8 cellular contexts compared by ENCODE assay signal in genomic region chr2:42569883-42570282, GRCh38. TPM values are rescaled to one million over a fixed set of nuclear protein-coding genes. Genes with fewer than 3 reads are reported as not detected.
DNase-seq lines count a peak whose midpoint lies in the region; ATAC-seq and TF ChIP-seq lines count a peak whose summit lies in the region.

No MANE protein-coding gene starts in this region.

- H3K27ac Mint-ChIP-seq in Calu3 (ENCODE audit: unreplicated experiment) = peak overlapping the region; percentile 77
- peak overlapping the region; percentile 95 to 96 for H3K27ac Mint-ChIP-seq in effector memory CD8-positive, alpha-beta T cell

- H3K9me3 ChIP-seq in neuron (ENCODE audit: low read length) = no peaks in the 10 kb centered on the region

- H3K4me1 Mint-ChIP-seq in Calu3 (ENCODE audit: low read depth, unreplicated experiment) = peaks cover 21% of the 10 kb centered on the region
- H3K4me1 Mint-ChIP-seq in effector memory CD8-positive, alpha-beta T cell (ENCODE audit: low read depth in 2 of 2) = peaks cover 9 to 10% of the 10 kb centered on the region in 2 donors

- no peaks in the 10 kb centered on the region for H3K27me3 Mint-ChIP-seq in Calu3 (ENCODE audit: unreplicated experiment)
- H3K27me3 Mint-ChIP-seq in effector memory CD8-positive, alpha-beta T cell = no peaks in the 10 kb centered on the region

- H3K36me3 Mint-ChIP-seq in Calu3 (ENCODE audit: insufficient read depth, unreplicated experiment) = peaks cover 31% of the 10 kb centered on the region
- peaks cover 2% of the 10 kb centered on the region for H3K36me3 Mint-ChIP-seq in effector memory CD8-positive, alpha-beta T cell (ENCODE audit: insufficient read depth)

- no peak for DNase-seq in Calu3
- DNase-seq in NCI-H2227 (lab: John Stamatoyannopoulos, UW; ENCODE audit: unreplicated experiment) = peak; percentile 12
- no peak for DNase-seq in effector memory CD8-positive, alpha-beta T cell
- DNase-seq in SIG-M5 (lab: John Stamatoyannopoulos, UW) = no peak
- no peak for DNase-seq in NCI-H187 treated with DMSO at 0.1 percent for 48 hours (lab: John Stamatoyannopoulos, UW)
- DNase-seq in SKM-1 treated with dmso at 0.1 percent for 144 hours (lab: John Stamatoyannopoulos, UW; ENCODE audit: unreplicated experiment) = no peak

- H2AFZ ChIP-seq in neuron (ENCODE audit: low read depth, low read length) = no peak overlapping the region

- intact Hi-C loops in Calu3 (cut with micrococcal nuclease; ENCODE audit: unreplicated experiment) = no loop called here

- peaks cover 15% of the 10 kb centered on the region for H3K4me1 ChIP-seq in neuron (ENCODE audit: insufficient read depth, low read length)

- peak overlapping the region; percentile 71 for H3K4me3 ChIP-seq in neuron (ENCODE audit: low read length)

- no peaks in the 10 kb centered on the region for H3K27me3 ChIP-seq in neuron (ENCODE audit: insufficient read depth, low read length)

- peak overlapping the region; percentile 85 for H3K4me3 Mint-ChIP-seq in Calu3 (ENCODE audit: low read depth, unreplicated experiment)
- peak overlapping the region; percentile 89 to 91 for H3K4me3 Mint-ChIP-seq in effector memory CD8-positive, alpha-beta T cell

- no peak for TF ChIP-seq CTCF in Calu3 (IDR thresholded peaks at IDR 0.05; ENCODE audit: unreplicated experiment)

- no peaks in the 10 kb centered on the region for H3K9me3 Mint-ChIP-seq in Calu3 (ENCODE audit: low read depth, unreplicated experiment)
- no peaks in the 10 kb centered on the region for H3K9me3 Mint-ChIP-seq in effector memory CD8-positive, alpha-beta T cell

- BruUV-seq in Calu3 (replicated peaks; lab: Mats Ljungman, UMichigan) = no TSS peak

- no peak for ATAC-seq in effector memory CD8-positive, alpha-beta T cell (replicated peaks)
- ATAC-seq in esophagus mucosa = no peak

- peaks cover 14% of the 10 kb centered on the region for H3K36me3 ChIP-seq in neuron (ENCODE audit: insufficient read depth, low read length)

- CTCF ChIA-PET in Calu3 (lab: Charles Lee) = no interaction called here

RNA-seq across cellular contexts. Expression of gene MTA3, which starts 1.5 kb away (rescaled TPM):
- total RNA-seq in Calu3 (2022) (45.2 and 46.5 TPM in 2 replicates), esophagus mucosa (44.4 TPM)
